Comparison of ENCODE assay signal across 11 cellular contexts in the genomic region with DNA sequence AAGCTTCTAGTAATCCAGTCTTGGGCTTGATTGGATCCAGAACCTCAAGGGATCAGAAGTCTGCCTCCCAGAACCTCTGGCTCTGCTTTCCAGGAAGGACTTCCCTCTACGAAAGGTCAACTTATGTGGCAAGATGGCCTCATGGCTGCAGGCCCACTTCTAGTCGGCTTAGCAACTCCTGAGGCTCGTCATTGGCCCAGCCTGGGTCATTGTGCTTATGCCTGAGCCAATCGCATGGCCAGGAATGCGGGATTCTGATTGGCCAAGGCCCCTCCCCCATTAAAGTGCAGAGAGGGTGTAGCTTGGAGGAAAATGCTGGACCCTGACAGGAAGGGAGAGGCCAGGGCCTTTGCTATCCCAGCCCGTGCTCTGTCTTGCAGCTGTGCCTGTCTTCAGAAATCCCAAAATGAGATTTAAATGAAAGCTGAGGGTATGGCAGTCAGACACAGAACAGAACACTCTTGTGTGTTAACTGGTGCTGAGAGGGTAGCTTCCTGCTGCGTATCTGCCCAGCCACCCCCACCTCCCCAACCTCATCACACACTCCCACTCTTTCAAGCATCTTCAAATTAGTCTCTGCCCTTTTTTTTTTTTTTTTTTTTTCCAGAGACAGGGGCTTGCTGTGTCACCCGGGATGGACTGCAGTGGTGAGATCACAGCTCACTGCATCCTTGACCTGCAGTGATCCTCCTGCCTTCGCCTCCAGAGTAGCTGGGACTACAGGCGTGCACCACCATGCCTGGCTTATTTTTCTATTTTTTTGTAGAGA. TPM values are rescaled to one million over a fixed set of nuclear protein-coding genes. Genes with fewer than 3 reads are reported as not detected.
DNase-seq lines count a peak whose midpoint lies in the region; ATAC-seq, FAIRE-seq and TF ChIP-seq lines count a peak whose summit lies in the region.
"Had no signal": no experiment of that assay in that cellular context is flagged by ENCODE, and none has a peak within 500 bp of the region (broad histone marks: within the 10 kb centered on the region; RNA-seq: fewer than 3 reads in every experiment).

No MANE protein-coding gene starts in this region.

- H3K36me3 ChIP-seq in heart left ventricle = no peaks in the 10 kb centered on the region
- no peaks in the 10 kb centered on the region for H3K36me3 ChIP-seq in sigmoid colon
- H3K36me3 ChIP-seq: uterus had no signal

- no peak for TF ChIP-seq EP300 in sigmoid colon (IDR thresholded peaks at IDR 0.05)

- H3K27me3 ChIP-seq in heart left ventricle (no peaks in the 10 kb centered on the region), sigmoid colon (no peaks in the 10 kb centered on the region)
- H3K27me3 ChIP-seq: uterus had no signal

- H3K4me1 ChIP-seq in heart left ventricle (peaks cover 0 to 20% (median 4%) of the 10 kb centered on the region in 12 donors), sigmoid colon (peaks cover 0 to 4% (median 1%) of the 10 kb centered on the region in 4 donors)
- H3K4me1 ChIP-seq: uterus had no signal

- peak; percentile 81 for FAIRE-seq in TTC549 (lab: Jason Lieb, UNC)

- no peak overlapping the region for H3K27ac ChIP-seq in heart left ventricle
- H3K27ac ChIP-seq in sigmoid colon = no peak overlapping the region
- H3K27ac ChIP-seq: uterus had no signal

- H3K4me3 ChIP-seq in heart left ventricle (no peak overlapping the region), sigmoid colon (no peak overlapping the region)
- H3K4me3 ChIP-seq: uterus had no signal

- ATAC-seq in heart left ventricle (peak; percentile 74 to 83 (median 78)), HG03039 (IDR thresholded peaks at IDR 0.05; ENCODE audit: unreplicated experiment) (no peak)

- peak; percentile 9 to 24 for DNase-seq in NCI-H2081 (lab: John Stamatoyannopoulos, UW)
- DNase-seq in NCI-H2081 treated with DMSO at 0.1 percent for 48 hours (lab: John Stamatoyannopoulos, UW) = no peak
- DNase-seq in heart left ventricle = peak; percentile 67 to 82 (median 72)
- DNase-seq in sigmoid colon = peak; percentile 67
- no peak for DNase-seq in NCI-H146 (lab: John Stamatoyannopoulos, UW)
- DNase-seq in LoVo (ENCODE audit: low spot score) = no peak
- DNase-seq: naive B cell, NCI-H1694, uterus had no signal

- TF ChIP-seq POLR2A in heart left ventricle (IDR thresholded peaks at IDR 0.05) (no peak), sigmoid colon (IDR thresholded peaks at IDR 0.05) (no peak)

- TF ChIP-seq CTCF in heart left ventricle (IDR thresholded peaks at IDR 0.05) (no peak), sigmoid colon (IDR thresholded peaks at IDR 0.05) (no peak)

- no peaks in the 10 kb centered on the region for H3K9me3 ChIP-seq in heart left ventricle
- no peaks in the 10 kb centered on the region for H3K9me3 ChIP-seq in sigmoid colon
- H3K9me3 ChIP-seq: uterus had no signal

- WGBS in heart left ventricle, 4 donors = 62 to 70% (median 65%) methylated on average over 10 of the region's 10 CpGs
- 86 to 89% methylated on average over 10 of the region's 10 CpGs for WGBS in sigmoid colon, 2 donors

- intact Hi-C loops in heart left ventricle (cut with DNase I) = no loop called here
- intact Hi-C loops in sigmoid colon (cut with DNase I) = no loop called here

RNA-seq across cellular contexts. Expression of gene CCNE1, which starts 5.5 kb away (rescaled TPM):
- total RNA-seq in heart left ventricle = 1 to 10 TPM; 1.3 to 5.4 (median 2.5) TPM
- 1 to 10 TPM; 1.5 to 4.5 TPM for polyA plus RNA-seq in heart left ventricle
- total RNA-seq in sigmoid colon = 10 to 100 TPM in 1 of 4 donors, 1 to 10 TPM in 3; 2.3 to 13.8 (median 3.6) TPM
- 1 to 10 TPM; 2.4 to 7.9 (median 4.4) TPM for polyA plus RNA-seq in sigmoid colon

Comparison
In these comparisons a context has a peak if more than half of its experiments do, and no peak if none do; other contexts are left out.
1. DNase-seq: peak in NCI-H2081 (2 of 2), heart left ventricle (5 of 5) and sigmoid colon (single experiment); none in NCI-H2081 treated with DMSO at 0.1 percent for 48 hours (single experiment), NCI-H146 (single experiment) and LoVo (single experiment).